9 cellular contexts compared by ENCODE assay signal in genomic region chr7:40680657-40681056, GRCh38.
A peak's percentile ranks its signal among the peaks of the same experiment; 100 is the strongest.
DNase-seq lines count a peak whose midpoint lies in the region; ATAC-seq and TF ChIP-seq lines count a peak whose summit lies in the region.
"Had no signal": no experiment of that assay in that cellular context is flagged by ENCODE, and none has a peak within 500 bp of the region (broad histone marks: within the 10 kb centered on the region; RNA-seq: fewer than 3 reads in every experiment).

No MANE protein-coding gene starts in this region.

- H3K27ac ChIP-seq in sigmoid colon (no peak overlapping the region), ovary (no peak overlapping the region)

- TF ChIP-seq CTCF in NB4 (IDR thresholded peaks at IDR 0.05; ENCODE audit: low read depth, low read length) (peak; percentile 68), fibroblast of pulmonary artery (IDR thresholded peaks at IDR 0.05; ENCODE audit: low read length, missing control alignments) (peak; percentile 58), sigmoid colon (IDR thresholded peaks at IDR 0.05) (peak in 1 of 4 experiments; percentile 20), ovary (IDR thresholded peaks at IDR 0.05) (no peak)

- no peaks in the 10 kb centered on the region for H3K4me1 Mint-ChIP-seq in activated CD4-positive, alpha-beta T cell treated with anti-CD3 and anti-CD28 coated beads for 36 hours
- H3K4me1 Mint-ChIP-seq: activated naive CD8-positive, alpha-beta T cell treated with anti-CD3 and anti-CD28 coated beads, Interleukin-2, amount 10 ng/mL, durations not matched to agents 7 days and 5 days had no signal

- no peaks in the 10 kb centered on the region for H3K36me3 ChIP-seq in sigmoid colon
- no peaks in the 10 kb centered on the region for H3K36me3 ChIP-seq in ovary

- peaks cover 0 to 6% (median 0%) of the 10 kb centered on the region in 4 donors for H3K4me1 ChIP-seq in sigmoid colon
- H3K4me1 ChIP-seq in ovary (ENCODE audit: insufficient read depth), result peaks cover 3% of the 10 kb centered on the region

- peak; percentile 7 for DNase-seq in activated CD4-positive, alpha-beta T cell treated with anti-CD3 and anti-CD28 coated beads for 36 hours
- DNase-seq in activated CD4-positive, alpha-beta T cell treated with anti-CD3 and anti-CD28 coated beads, Interleukin-2, amount 50 U/mL, for 48 hours, result no peak
- DNase-seq in HEK293T (ENCODE audit: extremely low spot score) (peak; percentile 56), NB4 (ENCODE audit: low read depth) (peak; percentile 37), fibroblast of pulmonary artery (ENCODE audit: low read depth) (peak; percentile 52), sigmoid colon (no peak), ecto neural progenitor cell (ENCODE audit: low spot score) (no peak), ovary (no peak)
- DNase-seq: activated naive CD8-positive, alpha-beta T cell treated with anti-CD3 and anti-CD28 coated beads, Interleukin-2, amount 10 ng/mL, durations not matched to agents 7 days and 5 days had no signal

- no peak overlapping the region for H3K4me3 ChIP-seq in NB4 (ENCODE audit: low read depth, low read length)
- no peak overlapping the region for H3K4me3 ChIP-seq in fibroblast of pulmonary artery (replicated peaks; ENCODE audit: low read depth, low read length)
- no peak overlapping the region for H3K4me3 ChIP-seq in sigmoid colon
- no peak overlapping the region for H3K4me3 ChIP-seq in ovary

- no peaks in the 10 kb centered on the region for H3K36me3 Mint-ChIP-seq in activated CD4-positive, alpha-beta T cell treated with anti-CD3 and anti-CD28 coated beads for 36 hours (ENCODE audit: low read depth)
- H3K36me3 Mint-ChIP-seq: activated naive CD8-positive, alpha-beta T cell treated with anti-CD3 and anti-CD28 coated beads, Interleukin-2, amount 10 ng/mL, durations not matched to agents 7 days and 5 days had no signal

- H3K27me3 Mint-ChIP-seq in activated CD4-positive, alpha-beta T cell treated with anti-CD3 and anti-CD28 coated beads for 36 hours, result no peaks in the 10 kb centered on the region
- H3K27me3 Mint-ChIP-seq: activated naive CD8-positive, alpha-beta T cell treated with anti-CD3 and anti-CD28 coated beads, Interleukin-2, amount 10 ng/mL, durations not matched to agents 7 days and 5 days had no signal

- no peak overlapping the region for H3K27ac Mint-ChIP-seq in activated CD4-positive, alpha-beta T cell treated with anti-CD3 and anti-CD28 coated beads for 36 hours
- H3K27ac Mint-ChIP-seq: activated naive CD8-positive, alpha-beta T cell treated with anti-CD3 and anti-CD28 coated beads, Interleukin-2, amount 10 ng/mL, durations not matched to agents 7 days and 5 days had no signal

- no peak overlapping the region for H3K4me3 Mint-ChIP-seq in activated CD4-positive, alpha-beta T cell treated with anti-CD3 and anti-CD28 coated beads for 36 hours
- H3K4me3 Mint-ChIP-seq: activated naive CD8-positive, alpha-beta T cell treated with anti-CD3 and anti-CD28 coated beads, Interleukin-2, amount 10 ng/mL, durations not matched to agents 7 days and 5 days had no signal

- intact Hi-C loops in activated CD4-positive, alpha-beta T cell treated with anti-CD3 and anti-CD28 coated beads for 36 hours (cut with DNase I, micrococcal nuclease), result no loop called here
- intact Hi-C loops in sigmoid colon (cut with DNase I), result no loop called here
- intact Hi-C loops in ovary (cut with DNase I), result no loop called here

- whole genome bisulfite sequencing in sigmoid colon, 2 donors, result 93 to 95% methylated on average over 1 of the region's 1 CpG
- WGBS in ovary, 3 donors, result 87 to 100% (median 95%) methylated on average over 1 of the region's 1 CpG

- no peaks in the 10 kb centered on the region for H3K9me3 Mint-ChIP-seq in activated CD4-positive, alpha-beta T cell treated with anti-CD3 and anti-CD28 coated beads for 36 hours (ENCODE audit: low read depth)
- H3K9me3 Mint-ChIP-seq: activated naive CD8-positive, alpha-beta T cell treated with anti-CD3 and anti-CD28 coated beads, Interleukin-2, amount 10 ng/mL, durations not matched to agents 7 days and 5 days had no signal

- ATAC-seq in activated CD4-positive, alpha-beta T cell treated with anti-CD3 and anti-CD28 coated beads for 36 hours, result peak; percentile 81

- no peak for TF ChIP-seq POLR2A in NB4 (IDR thresholded peaks at IDR 0.05; ENCODE audit: extremely low read depth, insufficient read length)
- no peak for TF ChIP-seq POLR2A in sigmoid colon (IDR thresholded peaks at IDR 0.05)
- no peak for TF ChIP-seq POLR2A in ovary (IDR thresholded peaks at IDR 0.05)

- CTCF ChIA-PET in activated CD4-positive, alpha-beta T cell treated with anti-CD3 and anti-CD28 coated beads for 36 hours (lab: Charles Lee), result interaction anchor here (0.9 to 1.3 kb wide), 2 partner anchors 10 to 41 kb away, joined by 3 read pairs; no protein-coding TSS in a partner anchor
- CTCF ChIA-PET in HEK293T (lab: Yijun Ruan, JAX), result interaction anchor here (0.5 kb wide), 1 partner anchor 63 kb away, joined by 3 read pairs; no protein-coding TSS in a partner anchor

- POLR2A ChIA-PET in activated CD4-positive, alpha-beta T cell treated with anti-CD3 and anti-CD28 coated beads for 36 hours (lab: Charles Lee), result no interaction called here
- POLR2A ChIA-PET in HEK293T (lab: Yijun Ruan, JAX), result no interaction called here

- TF ChIP-seq EP300 in sigmoid colon (IDR thresholded peaks at IDR 0.05) (no peak), ovary (IDR thresholded peaks at IDR 0.05) (no peak)

- H3K9me3 ChIP-seq in sigmoid colon (no peaks in the 10 kb centered on the region), ovary (no peaks in the 10 kb centered on the region)

- no peaks in the 10 kb centered on the region for H3K27me3 ChIP-seq in sigmoid colon
- no peaks in the 10 kb centered on the region for H3K27me3 ChIP-seq in ovary

TF ChIP-seq in HEK293T, 16 proteins besides CTCF, POLR2A, EP300 and RAD21:
- TF ChIP-seq, protein P1, sequence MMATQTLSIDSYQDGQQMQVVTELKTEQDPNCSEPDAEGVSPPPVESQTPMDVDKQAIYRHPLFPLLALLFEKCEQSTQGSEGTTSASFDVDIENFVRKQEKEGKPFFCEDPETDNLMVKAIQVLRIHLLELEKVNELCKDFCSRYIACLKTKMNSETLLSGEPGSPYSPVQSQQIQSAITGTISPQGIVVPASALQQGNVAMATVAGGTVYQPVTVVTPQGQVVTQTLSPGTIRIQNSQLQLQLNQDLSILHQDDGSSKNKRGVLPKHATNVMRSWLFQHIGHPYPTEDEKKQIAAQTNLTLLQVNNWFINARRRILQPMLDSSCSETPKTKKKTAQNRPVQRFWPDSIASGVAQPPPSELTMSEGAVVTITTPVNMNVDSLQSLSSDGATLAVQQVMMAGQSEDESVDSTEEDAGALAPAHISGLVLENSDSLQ (IDR thresholded peaks at IDR 0.05), result no peak
- TF ChIP-seq L3MBTL2 (conservative IDR thresholded peaks at IDR 0.05) (no peak), FOXM1 (IDR thresholded peaks at IDR 0.05; ENCODE audit: borderline replicate concordance) (no peak), SP1 (IDR thresholded peaks at IDR 0.05) (no peak), ARNT (IDR thresholded peaks at IDR 0.05) (no peak), BHLHE40 (IDR thresholded peaks at IDR 0.05; ENCODE audit: borderline replicate concordance) (no peak), LEF1 (IDR thresholded peaks at IDR 0.05; ENCODE audit: borderline replicate concordance) (no peak), ELF4 (IDR thresholded peaks at IDR 0.05) (no peak), FOXA1 (IDR thresholded peaks at IDR 0.05) (no peak), HDGF (IDR thresholded peaks at IDR 0.05; ENCODE audit: borderline replicate concordance) (no peak), FOXK2 (IDR thresholded peaks at IDR 0.05) (no peak)

Comparison
In these comparisons a context has a peak if more than half of its experiments do, and no peak if none do; other contexts are left out.
1. DNase-seq: peak in activated CD4-positive, alpha-beta T cell treated with anti-CD3 and anti-CD28 coated beads for 36 hours (single experiment), HEK293T (single experiment), NB4 (single experiment) and fibroblast of pulmonary artery (single experiment); none in activated CD4-positive, alpha-beta T cell treated with anti-CD3 and anti-CD28 coated beads, Interleukin-2, amount 50 U/mL, for 48 hours (0 of 2), sigmoid colon (single experiment), ecto neural progenitor cell (single experiment) and ovary (0 of 5).
2. CTCF ChIP-seq: peak in NB4 (single experiment) and fibroblast of pulmonary artery (single experiment); none in ovary (0 of 3).